Comparison of ENCODE assay signal across 8 cellular contexts in the genomic region with DNA sequence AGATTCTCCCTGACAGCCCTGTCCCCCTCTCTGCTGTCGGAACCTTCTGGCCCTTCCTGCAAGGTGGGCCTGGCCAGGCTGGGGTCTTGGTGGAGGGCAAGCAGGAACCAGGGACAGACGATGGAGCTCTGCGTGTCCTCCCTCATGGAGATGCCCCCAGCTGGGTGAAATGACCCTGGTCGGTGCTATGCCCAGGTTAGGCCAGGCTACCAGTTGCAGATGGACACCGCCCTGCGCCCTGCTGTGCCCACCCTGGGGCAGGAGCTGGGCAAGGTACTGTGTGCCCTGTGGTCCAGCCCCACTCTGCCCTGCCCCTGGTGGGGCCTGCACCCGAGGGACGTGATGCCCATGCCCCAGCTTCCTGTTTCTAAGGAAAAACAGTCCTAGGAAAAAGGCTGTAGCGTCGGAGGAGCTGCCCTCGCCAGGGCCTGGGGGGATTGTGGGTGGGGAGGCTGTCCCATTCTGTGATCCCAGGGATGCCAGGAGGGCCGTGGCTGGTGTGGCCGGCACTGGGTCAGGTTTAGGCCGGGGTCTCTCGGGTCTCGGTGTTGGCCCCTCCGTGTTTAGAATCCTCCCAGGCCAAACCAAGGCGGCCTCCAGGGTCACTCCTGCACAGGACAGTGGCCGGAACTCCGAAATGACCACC.
DNase-seq lines count a peak whose midpoint lies in the region; ATAC-seq and TF ChIP-seq lines count a peak whose summit lies in the region.
"Had no signal": no experiment of that assay in that cellular context is flagged by ENCODE, and none has a peak within 500 bp of the region (broad histone marks: within the 10 kb centered on the region; RNA-seq: fewer than 3 reads in every experiment).

No MANE protein-coding gene starts in this region.

- peak overlapping the region in 3 of 5 donors; percentile 40 to 49 (median 46) for H3K4me3 Mint-ChIP-seq in immature natural killer cell

- peak overlapping the region; percentile 85; the same call in 1 of the 2 replicates for H3K27ac ChIP-seq in HUES6 (ENCODE audit: low read depth, low read length)
- peak overlapping the region; percentile 92 to 95 for H3K27ac ChIP-seq in ascending aorta
- H3K27ac ChIP-seq in subcutaneous abdominal adipose tissue (ENCODE audit: low read depth, low read length), result peak overlapping the region; percentile 85

- no peaks in the 10 kb centered on the region for H3K9me3 Mint-ChIP-seq in immature natural killer cell

- peaks cover 0 to 6% of the 10 kb centered on the region in 2 donors for H3K4me1 Mint-ChIP-seq in immature natural killer cell

- no peaks in the 10 kb centered on the region for H3K36me3 Mint-ChIP-seq in immature natural killer cell

- H3K36me3 ChIP-seq in HUES6 (ENCODE audit: control insufficient read depth, insufficient read depth, low read length), result peaks cover 5% of the 10 kb centered on the region
- H3K36me3 ChIP-seq in ascending aorta, result peaks cover 6 to 13% of the 10 kb centered on the region in 2 donors
- H3K36me3 ChIP-seq in subcutaneous abdominal adipose tissue (ENCODE audit: control insufficient read depth in 5 of 5, insufficient read depth in 5 of 5, low read length in 5 of 5), result peaks cover 0 to 6% (median 4%) of the 10 kb centered on the region in 5 donors

- no peaks in the 10 kb centered on the region for H3K9me3 ChIP-seq in HUES6 (ENCODE audit: control insufficient read depth, insufficient read depth, low read depth, low read length)
- H3K9me3 ChIP-seq in ascending aorta, result no peaks in the 10 kb centered on the region
- no peaks in the 10 kb centered on the region for H3K9me3 ChIP-seq in subcutaneous abdominal adipose tissue (ENCODE audit: control insufficient read depth in 5 of 5, low read length in 5 of 5)

- intact Hi-C loops in ascending aorta (cut with DNase I), result loop anchor here (1.0 to 5.0 kb wide), 3 partner anchors 23 to 116 kb away; no protein-coding TSS in a partner anchor

- peaks cover 2 to 14% (median 4%) of the 10 kb centered on the region in 3 donors for H3K27me3 Mint-ChIP-seq in immature natural killer cell (ENCODE audit: low read depth in 3 of 3)

- in situ Hi-C loops in ACHN (cut with HindIII; ENCODE audit: low pct_ligation_motif_present, low pct_unique_long_range_greater_than_20kb, low sequenced_read_pairs), result no loop called here

- no peak for DNase-seq in ascending aorta (ENCODE audit: low spot score in 2 of 2)
- DNase-seq in immature natural killer cell, result no peak
- no peak for DNase-seq in ACHN
- DNase-seq in amygdala (lab: John Stamatoyannopoulos, UW), result no peak
- DNase-seq: small intestine had no signal

- peaks cover 46% of the 10 kb centered on the region for H3K4me1 ChIP-seq in HUES6 (ENCODE audit: control insufficient read depth, insufficient read depth, low read length)
- peaks cover 28 to 72% of the 10 kb centered on the region in 2 donors for H3K4me1 ChIP-seq in ascending aorta
- H3K4me1 ChIP-seq in subcutaneous abdominal adipose tissue (ENCODE audit: control insufficient read depth in 5 of 5, insufficient read depth in 5 of 5, low read length in 5 of 5), result peaks cover 1 to 83% (median 79%) of the 10 kb centered on the region in 5 donors

- no peak for TF ChIP-seq CTCF in ascending aorta (IDR thresholded peaks at IDR 0.05)

- peak overlapping the region in 5 of 6 donors; percentile 30 to 87 (median 70) for H3K27ac Mint-ChIP-seq in immature natural killer cell

- H3K9ac ChIP-seq in HUES6 (ENCODE audit: low read length), result peak overlapping the region; percentile 79
- H3K9ac ChIP-seq in subcutaneous abdominal adipose tissue (ENCODE audit: low read length in 5 of 5), result peak overlapping the region in 4 of 5 donors; percentile 14 to 66 (median 45)

- peak overlapping the region; percentile 59 for H3K4me3 ChIP-seq in HUES6 (ENCODE audit: low read depth, low read length)
- H3K4me3 ChIP-seq in ascending aorta, result peak overlapping the region; percentile 80 to 81
- H3K4me3 ChIP-seq in subcutaneous abdominal adipose tissue (ENCODE audit: low read depth in 1 of 5, low read length in 5 of 5), result peak overlapping the region in 4 of 5 donors; percentile 11 to 51 (median 29)

- H3K27me3 ChIP-seq in HUES6 (ENCODE audit: control insufficient read depth, insufficient read depth, low read length), result no peaks in the 10 kb centered on the region
- H3K27me3 ChIP-seq in ascending aorta, result no peaks in the 10 kb centered on the region
- no peaks in the 10 kb centered on the region for H3K27me3 ChIP-seq in subcutaneous abdominal adipose tissue (ENCODE audit: control insufficient read depth in 5 of 5, insufficient read depth in 4 of 5, low read length in 5 of 5)

- no peak for ATAC-seq in GM21447 (IDR thresholded peaks at IDR 0.05; ENCODE audit: unreplicated experiment)

Comparison
In these comparisons a context has a peak if more than half of its experiments do, and no peak if none do; other contexts are left out.
1. H3K4me3 ChIP-seq: peak in every context shown above with its lines; median percentile 80 in ascending aorta; 59 in HUES6; 29 in subcutaneous abdominal adipose tissue.